In genomic region chr9:97632406-97632991, GRCh38 we compare ENCODE assay signal across 8 cellular contexts. TPM values are rescaled to one million over a fixed set of nuclear protein-coding genes. Genes with fewer than 3 reads are reported as not detected.
A peak's percentile ranks its signal among the peaks of the same experiment; 100 is the strongest.
DNase-seq lines count a peak whose midpoint lies in the region; ATAC-seq and TF ChIP-seq lines count a peak whose summit lies in the region.

No MANE protein-coding gene starts in this region.

- ATAC-seq in GM21529 (IDR thresholded peaks at IDR 0.05; ENCODE audit: unreplicated experiment) (peak; percentile 5), left lung (peak; percentile 12), HG02973 (IDR thresholded peaks at IDR 0.05; ENCODE audit: unreplicated experiment) (no peak)
- peak; percentile 2 for ATAC-seq in central memory CD8-positive, alpha-beta T cell (replicated peaks; ENCODE audit: extremely low read depth, poor library complexity, severe bottlenecking)

- H3K36me3 ChIP-seq in SU-DHL-6 (ENCODE audit: low read length) (no peaks in the 10 kb centered on the region), left lung (no peaks in the 10 kb centered on the region)

- peaks cover 84% of the 10 kb centered on the region for H3K79me2 ChIP-seq in SU-DHL-6 (ENCODE audit: insufficient read depth, low read length)

- no peaks in the 10 kb centered on the region for H3K27me3 Mint-ChIP-seq in central memory CD8-positive, alpha-beta T cell

- peak overlapping the region; percentile 90 for H3K4me3 Mint-ChIP-seq in central memory CD8-positive, alpha-beta T cell

- peak overlapping the region; percentile 96 for H3K9ac ChIP-seq in SU-DHL-6 (ENCODE audit: low read length)

- peaks cover 18% of the 10 kb centered on the region for H4K20me1 ChIP-seq in SU-DHL-6 (ENCODE audit: low read depth, low read length)

- H3K9me3 ChIP-seq in SU-DHL-6 (ENCODE audit: insufficient read depth, low read length) (no peaks in the 10 kb centered on the region), left lung (no peaks in the 10 kb centered on the region)

- intact Hi-C loops in left lung (cut with DNase I) = no loop called here

- H3K9me2 ChIP-seq in SU-DHL-6 (replicated peaks; ENCODE audit: insufficient read depth, low read length) = no peaks in the 10 kb centered on the region

- H3K27ac ChIP-seq in SU-DHL-6 (ENCODE audit: low read depth, low read length) (peak overlapping the region; percentile 89), left lung (peak overlapping the region; percentile 95 to 98)

- DNase-seq in DMS53 (lab: John Stamatoyannopoulos, UW) = peak; percentile 87
- DNase-seq in Jurkat, Clone E6-1 (ENCODE audit: low read depth, low spot score) = no peak
- no peak for DNase-seq in central memory CD8-positive, alpha-beta T cell (ENCODE audit: low spot score in 2 of 2)
- peak; percentile 51 to 75 for DNase-seq in left lung
- peak in 2 of 3 experiments; percentile 9 to 16 for DNase-seq in stimulated activated CD4-positive, alpha-beta T cell treated with anti-CD3 and anti-CD28 coated beads, TNF-alpha, amount 100 ng/mL, for 24 hours (ENCODE audit: low read depth in 3 of 3)

- no peaks in the 10 kb centered on the region for H3F3A ChIP-seq in SU-DHL-6 (ENCODE audit: insufficient read depth)

- TF ChIP-seq CTCF in SU-DHL-6 (IDR thresholded peaks at IDR 0.05; ENCODE audit: insufficient read depth, low read length, poor library complexity, severe bottlenecking) (no peak), left lung (IDR thresholded peaks at IDR 0.05) (no peak)

- peak overlapping the region; percentile 78 for H3K4me2 ChIP-seq in SU-DHL-6 (ENCODE audit: low read depth, low read length, poor library complexity, severe bottlenecking)

- peak overlapping the region; percentile 64 for H2AFZ ChIP-seq in SU-DHL-6 (ENCODE audit: low read depth, low read length, severe bottlenecking)

- H3K36me3 Mint-ChIP-seq in central memory CD8-positive, alpha-beta T cell (ENCODE audit: insufficient read depth) = peaks cover 27% of the 10 kb centered on the region

- H3K9me3 Mint-ChIP-seq in central memory CD8-positive, alpha-beta T cell = no peaks in the 10 kb centered on the region

- H3K4me1 ChIP-seq in left lung = peaks cover 22 to 55% of the 10 kb centered on the region in 2 donors

- peak overlapping the region; percentile 98 for H3K27ac Mint-ChIP-seq in central memory CD8-positive, alpha-beta T cell (ENCODE audit: low read depth)

- H3K27me3 ChIP-seq in SU-DHL-6 (ENCODE audit: low read length) = no peaks in the 10 kb centered on the region
- H3K27me3 ChIP-seq in left lung = no peaks in the 10 kb centered on the region

- peaks cover 48% of the 10 kb centered on the region for H3K4me1 Mint-ChIP-seq in central memory CD8-positive, alpha-beta T cell

- H3K4me3 ChIP-seq in Jurkat, Clone E6-1 (ENCODE audit: low read length) = peak overlapping the region; percentile 97
- peak overlapping the region; percentile 71 for H3K4me3 ChIP-seq in SU-DHL-6 (ENCODE audit: insufficient read depth, low read length, poor library complexity, severe bottlenecking)
- peak overlapping the region; percentile 86 to 89 for H3K4me3 ChIP-seq in left lung

RNA-seq across cellular contexts. Expression of gene TSTD2, which starts 0.7 kb away (rescaled TPM):
- polyA plus RNA-seq in Jurkat, Clone E6-1 (2012; ENCODE audit: insufficient read depth, insufficient read length) = 18.0 TPM
- 10 to 100 TPM; 16.4 to 17.7 TPM for total RNA-seq in left lung

RNA-seq across cellular contexts. Expression of gene NCBP1, which starts 1.1 kb away (rescaled TPM):
- polyA plus RNA-seq in Jurkat, Clone E6-1 (2012; ENCODE audit: insufficient read depth, insufficient read length) = 43.2 TPM
- 10 to 100 TPM; 28.7 to 31.6 TPM for total RNA-seq in left lung

Comparison
In these comparisons a context has a peak if more than half of its experiments do, and no peak if none do; other contexts are left out.
1. DNase-seq: peak in DMS53 (single experiment), left lung (2 of 2) and stimulated activated CD4-positive, alpha-beta T cell treated with anti-CD3 and anti-CD28 coated beads, TNF-alpha, amount 100 ng/mL, for 24 hours (2 of 3); none in Jurkat, Clone E6-1 (single experiment) and central memory CD8-positive, alpha-beta T cell (0 of 2).
2. Peak in every context shown above with its lines, with median percentiles within 50 percentile points of each other: H3K4me3 ChIP-seq.